26 cellular contexts compared by ENCODE assay signal in the genomic region with DNA sequence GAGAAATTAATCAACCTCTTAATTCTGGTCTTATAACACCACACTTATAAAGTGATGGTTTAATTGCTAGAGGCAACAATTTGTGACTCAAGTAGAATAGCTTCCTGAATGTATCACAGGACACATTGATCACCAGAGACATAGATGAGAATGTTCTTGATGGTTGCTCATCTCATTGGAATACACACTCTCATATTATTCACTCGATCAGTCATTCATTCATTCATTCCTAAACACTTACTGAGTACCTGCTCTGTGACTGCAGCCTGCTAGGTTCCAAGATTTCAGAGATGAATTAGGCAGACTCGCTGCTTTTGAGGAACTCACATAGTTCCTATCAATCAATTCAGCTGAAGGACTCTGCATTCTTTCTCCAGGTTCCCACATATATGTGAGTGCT.
DNase-seq lines count a peak whose midpoint lies in the region; ATAC-seq and TF ChIP-seq lines count a peak whose summit lies in the region.
"Had no signal": no experiment of that assay in that cellular context is flagged by ENCODE, and none has a peak within 500 bp of the region (broad histone marks: within the 10 kb centered on the region; RNA-seq: fewer than 3 reads in every experiment).

No MANE protein-coding gene starts in this region.

- POLR2A ChIA-PET in WTC11 (lab: Charles Lee) = no interaction called here

- H3K4me1 ChIP-seq in mammary epithelial cell (ENCODE audit: insufficient read depth, low read length) = peaks cover 39% of the 10 kb centered on the region
- no peaks in the 10 kb centered on the region for H3K4me1 ChIP-seq in breast epithelium
- peaks cover 28% of the 10 kb centered on the region for H3K4me1 ChIP-seq in RWPE2 (ENCODE audit: insufficient read depth, poor library complexity, severe bottlenecking)
- no peaks in the 10 kb centered on the region for H3K4me1 ChIP-seq in left lung
- H3K4me1 ChIP-seq: psoas muscle had no signal

- no peak overlapping the region for H3K9ac ChIP-seq in mammary epithelial cell (ENCODE audit: insufficient read depth, low read length)

- BruUV-seq in mammary epithelial cell (replicated peaks; lab: Mats Ljungman, UMichigan) = no TSS peak

- H3K27ac Mint-ChIP-seq in WTC11 = no peak overlapping the region
- H3K27ac Mint-ChIP-seq: activated naive CD8-positive, alpha-beta T cell treated with anti-CD3 and anti-CD28 coated beads for 36 hours; CD8-positive, alpha-beta T cell; T-helper 2 cell treated with Interferon-gamma antibody and Interleukin-4, amounts not matched to agents 5 μg/mL and 100 μg/mL, for 36 hours had no signal

- ATAC-seq in RWPE2 (ENCODE audit: low read depth) (peak; percentile 65), WTC11 (no peak), left lung (no peak)
- ATAC-seq: CD8-positive, alpha-beta T cell; psoas muscle; Right ventricle myocardium inferior had no signal

- in situ Hi-C loops in mammary epithelial cell (cut with MboI; ENCODE audit: low sequenced_read_pairs in 2 of 2) = no loop called here

- TF ChIP-seq CTCF in mammary epithelial cell (conservative IDR thresholded peaks at IDR 0.05 in 1 of 2, IDR thresholded peaks at IDR 0.05 in 1 of 2; ENCODE audit: extremely low read depth in 1 of 2, insufficient read depth in 1 of 2, low read depth in 1 of 2, low read length in 2 of 2) = no peak
- TF ChIP-seq CTCF in breast epithelium (IDR thresholded peaks at IDR 0.05) = no peak
- TF ChIP-seq CTCF in RWPE2 (IDR thresholded peaks at IDR 0.05; ENCODE audit: poor library complexity, severe bottlenecking) = no peak
- no peak for TF ChIP-seq CTCF in foreskin fibroblast (IDR thresholded peaks at IDR 0.05; ENCODE audit: low read depth, low read length)
- TF ChIP-seq CTCF in WTC11 (IDR thresholded peaks at IDR 0.05) = no peak
- no peak for TF ChIP-seq CTCF in left lung (IDR thresholded peaks at IDR 0.05)

- peaks cover 16% of the 10 kb centered on the region for H3K4me1 Mint-ChIP-seq in WTC11
- H3K4me1 Mint-ChIP-seq: activated naive CD8-positive, alpha-beta T cell treated with anti-CD3 and anti-CD28 coated beads for 36 hours had no signal

- dilution Hi-C loops in mammary epithelial cell (cut with HindIII; ENCODE audit: low sequenced_read_pairs) = no loop called here

- peak overlapping the region; percentile 17 for H3K4me2 ChIP-seq in mammary epithelial cell (ENCODE audit: insufficient read depth, low read depth, low read length)

- H3K9me3 Mint-ChIP-seq in WTC11 = peaks cover 5% of the 10 kb centered on the region
- H3K9me3 Mint-ChIP-seq: CD8-positive, alpha-beta T cell; H9; T-helper 2 cell treated with Interferon-gamma antibody and Interleukin-4, amounts not matched to agents 5 μg/mL and 100 μg/mL, for 36 hours had no signal

- peak overlapping the region; percentile 80 for H3K27ac ChIP-seq in mammary epithelial cell (ENCODE audit: insufficient read depth, low read depth, low read length)
- H3K27ac ChIP-seq in breast epithelium = no peak overlapping the region
- H3K27ac ChIP-seq in RWPE2 (ENCODE audit: poor library complexity, severe bottlenecking) = peak overlapping the region; percentile 93
- H3K27ac ChIP-seq in left lung = no peak overlapping the region
- H3K27ac ChIP-seq: 22Rv1, psoas muscle had no signal

- no peaks in the 10 kb centered on the region for H4K20me1 ChIP-seq in mammary epithelial cell (ENCODE audit: insufficient read depth, low read length)

- DNase-seq in mammary epithelial cell = peak; percentile 84
- DNase-seq in breast epithelium (ENCODE audit: low spot score in 2 of 2) = no peak
- DNase-seq in RWPE2 (ENCODE audit: low spot score) = no peak
- peak; percentile 71 to 80 for DNase-seq in foreskin fibroblast
- no peak for DNase-seq in islet precursor cell
- DNase-seq in WTC11 (ENCODE audit: low spot score) = no peak
- no peak for DNase-seq in posterior cingulate gyrus
- no peak for DNase-seq in left lung
- DNase-seq: activated CD4-positive, alpha-beta T cell treated with anti-CD3 and anti-CD28 coated beads for 4 hours; activated effector memory CD4-positive, alpha-beta T cell treated with anti-CD3 and anti-CD28 coated beads, Interleukin-2, amount 50 U/mL, for 16 hours; activated naive CD8-positive, alpha-beta T cell treated with anti-CD3 and anti-CD28 coated beads for 36 hours; activated T-cell treated with anti-CD3 and anti-CD28 coated beads, Interleukin-2, amount 50 U/mL, for 1 hour; CD8-positive, alpha-beta T cell; cerebellar nuclear complex; DMS 273 treated with DMSO at 0.1 percent for 48 hours; H9; mesenchymal stem cell; NCI-H1436; NCI-H2081 treated with DMSO at 0.1 percent for 48 hours; NCI-H345; NCI-H82; psoas muscle; stimulated activated naive CD4-positive, alpha-beta T cell had no signal

- CTCF ChIA-PET in mammary epithelial cell (lab: Charles Lee; ENCODE audit: low non-redundant PET) (no interaction called here), WTC11 (lab: Charles Lee) (no interaction called here)

- 7% methylated on average over 2 of the region's 2 CpGs for WGBS in mammary epithelial cell (ENCODE audit: low coverage, missing lambda C conversion rate)

- no peaks in the 10 kb centered on the region for H3K79me2 ChIP-seq in mammary epithelial cell (ENCODE audit: insufficient read depth, low read length)

- H3K36me3 Mint-ChIP-seq in WTC11 = peaks cover 8% of the 10 kb centered on the region

- no peak for TF ChIP-seq POLR2A in breast epithelium (IDR thresholded peaks at IDR 0.05)

- H3K27me3 ChIP-seq in mammary epithelial cell (ENCODE audit: insufficient read depth, low read length) (no peaks in the 10 kb centered on the region), breast epithelium (no peaks in the 10 kb centered on the region), RWPE2 (ENCODE audit: insufficient read depth, poor library complexity, severe bottlenecking) (no peaks in the 10 kb centered on the region), left lung (no peaks in the 10 kb centered on the region)

- no peak overlapping the region for H2AFZ ChIP-seq in mammary epithelial cell (ENCODE audit: low read depth, low read length)

- intact Hi-C loops in mammary epithelial cell (cut with micrococcal nuclease) = loop anchor here (1.0 to 10.0 kb wide), 4 partner anchors 36 to 361 kb away; no protein-coding TSS in a partner anchor
- intact Hi-C loops in breast epithelium (cut with DNase I; ENCODE audit: low total_unique reads) = no loop called here
- intact Hi-C loops in posterior cingulate gyrus (cut with DNase I) = no loop called here
- intact Hi-C loops in left lung (cut with DNase I) = no loop called here

- no peaks in the 10 kb centered on the region for H3K27me3 Mint-ChIP-seq in WTC11 (ENCODE audit: low read depth)
- H3K27me3 Mint-ChIP-seq: activated naive CD8-positive, alpha-beta T cell treated with anti-CD3 and anti-CD28 coated beads for 36 hours had no signal

- H3K36me3 ChIP-seq in mammary epithelial cell (ENCODE audit: insufficient read depth, low read length) (no peaks in the 10 kb centered on the region), breast epithelium (no peaks in the 10 kb centered on the region), RWPE2 (ENCODE audit: low read depth) (no peaks in the 10 kb centered on the region), left lung (peaks cover 0 to 34% of the 10 kb centered on the region in 2 donors)

- H3K4me3 ChIP-seq in mammary epithelial cell (replicated peaks in 1 of 3; ENCODE audit: insufficient read depth in 1 of 3, low read depth in 2 of 3, low read length in 3 of 3) (no peak overlapping the region), breast epithelium (no peak overlapping the region), RWPE2 (ENCODE audit: severe bottlenecking) (no peak overlapping the region), foreskin fibroblast (ENCODE audit: low read depth in 1 of 2, low read length in 2 of 2) (no peak overlapping the region), left lung (no peak overlapping the region)
- H3K4me3 ChIP-seq: psoas muscle had no signal

- H3K4me3 Mint-ChIP-seq in WTC11 = no peak overlapping the region
- H3K4me3 Mint-ChIP-seq: activated naive CD8-positive, alpha-beta T cell treated with anti-CD3 and anti-CD28 coated beads for 36 hours; CD8-positive, alpha-beta T cell; H9; T-helper 2 cell treated with Interferon-gamma antibody and Interleukin-4, amounts not matched to agents 5 μg/mL and 100 μg/mL, for 36 hours had no signal

- H3K9me3 ChIP-seq in mammary epithelial cell (replicated peaks; ENCODE audit: insufficient read depth, low read length) = peaks cover 15% of the 10 kb centered on the region
- H3K9me3 ChIP-seq in breast epithelium = no peaks in the 10 kb centered on the region
- no peaks in the 10 kb centered on the region for H3K9me3 ChIP-seq in RWPE2 (ENCODE audit: severe bottlenecking)
- no peaks in the 10 kb centered on the region for H3K9me3 ChIP-seq in left lung
- H3K9me3 ChIP-seq: psoas muscle had no signal

TF ChIP-seq in WTC11, 78 proteins besides CTCF, POLR2A, EP300 and RAD21 (continues in another document):
- TF ChIP-seq HMGXB4 (CRISPR knock-in tag; IDR thresholded peaks at IDR 0.05) = no peak
- TF ChIP-seq ZBTB21 (CRISPR knock-in tag; IDR thresholded peaks at IDR 0.05; ENCODE audit: borderline replicate concordance) = no peak
- no peak for TF ChIP-seq TEAD4 (CRISPR knock-in tag; IDR thresholded peaks at IDR 0.05)
- no peak for TF ChIP-seq IRF2 (CRISPR knock-in tag; IDR thresholded peaks at IDR 0.05; ENCODE audit: borderline replicate concordance, low read depth)
- TF ChIP-seq, protein P1, sequence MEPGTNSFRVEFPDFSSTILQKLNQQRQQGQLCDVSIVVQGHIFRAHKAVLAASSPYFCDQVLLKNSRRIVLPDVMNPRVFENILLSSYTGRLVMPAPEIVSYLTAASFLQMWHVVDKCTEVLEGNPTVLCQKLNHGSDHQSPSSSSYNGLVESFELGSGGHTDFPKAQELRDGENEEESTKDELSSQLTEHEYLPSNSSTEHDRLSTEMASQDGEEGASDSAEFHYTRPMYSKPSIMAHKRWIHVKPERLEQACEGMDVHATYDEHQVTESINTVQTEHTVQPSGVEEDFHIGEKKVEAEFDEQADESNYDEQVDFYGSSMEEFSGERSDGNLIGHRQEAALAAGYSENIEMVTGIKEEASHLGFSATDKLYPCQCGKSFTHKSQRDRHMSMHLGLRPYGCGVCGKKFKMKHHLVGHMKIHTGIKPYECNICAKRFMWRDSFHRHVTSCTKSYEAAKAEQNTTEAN (CRISPR knock-in tag; IDR thresholded peaks at IDR 0.05) = no peak
- TF ChIP-seq SP1 (CRISPR knock-in tag; conservative IDR thresholded peaks at IDR 0.05) = no peak
- no peak for TF ChIP-seq FOXK1 (CRISPR knock-in tag; IDR thresholded peaks at IDR 0.05)

Comparison
In these comparisons a context has a peak if more than half of its experiments do, and no peak if none do; other contexts are left out.
1. DNase-seq: peak in mammary epithelial cell (single experiment) and foreskin fibroblast (2 of 2); none in breast epithelium (0 of 2), RWPE2 (single experiment), islet precursor cell (single experiment), WTC11 (single experiment), posterior cingulate gyrus (0 of 10) and left lung (0 of 2).
2. H3K27ac ChIP-seq: peak in mammary epithelial cell (single experiment) and RWPE2 (single experiment); none in breast epithelium (0 of 2) and left lung (0 of 2).